In the genomic region with DNA sequence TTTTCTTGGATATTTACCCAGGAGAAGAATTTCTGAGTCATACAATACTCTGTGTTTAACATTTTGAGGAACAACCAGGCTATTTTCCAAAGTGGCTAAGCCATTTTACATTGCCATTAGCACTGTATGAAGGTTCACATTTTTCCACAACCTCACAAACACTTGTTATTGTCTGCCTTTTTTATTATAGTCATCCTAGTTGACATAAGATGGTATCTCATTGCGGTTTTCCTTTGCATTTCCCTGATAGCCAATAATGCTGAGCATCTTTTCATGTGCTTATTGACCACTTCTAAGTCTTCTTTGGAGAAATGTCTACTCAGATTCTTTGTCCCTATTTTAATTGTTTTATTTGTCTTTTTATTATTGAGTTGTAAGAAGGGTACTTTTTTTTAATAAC, we compare ENCODE assay signal across 1 cellular context.
TF ChIP-seq lines count a peak whose summit lies in the region.

No MANE protein-coding gene starts in this region.

TF ChIP-seq in GM23338, 12 proteins besides CTCF, POLR2A, EP300 and RAD21 (continued from another document):
- TF ChIP-seq, protein P1, sequence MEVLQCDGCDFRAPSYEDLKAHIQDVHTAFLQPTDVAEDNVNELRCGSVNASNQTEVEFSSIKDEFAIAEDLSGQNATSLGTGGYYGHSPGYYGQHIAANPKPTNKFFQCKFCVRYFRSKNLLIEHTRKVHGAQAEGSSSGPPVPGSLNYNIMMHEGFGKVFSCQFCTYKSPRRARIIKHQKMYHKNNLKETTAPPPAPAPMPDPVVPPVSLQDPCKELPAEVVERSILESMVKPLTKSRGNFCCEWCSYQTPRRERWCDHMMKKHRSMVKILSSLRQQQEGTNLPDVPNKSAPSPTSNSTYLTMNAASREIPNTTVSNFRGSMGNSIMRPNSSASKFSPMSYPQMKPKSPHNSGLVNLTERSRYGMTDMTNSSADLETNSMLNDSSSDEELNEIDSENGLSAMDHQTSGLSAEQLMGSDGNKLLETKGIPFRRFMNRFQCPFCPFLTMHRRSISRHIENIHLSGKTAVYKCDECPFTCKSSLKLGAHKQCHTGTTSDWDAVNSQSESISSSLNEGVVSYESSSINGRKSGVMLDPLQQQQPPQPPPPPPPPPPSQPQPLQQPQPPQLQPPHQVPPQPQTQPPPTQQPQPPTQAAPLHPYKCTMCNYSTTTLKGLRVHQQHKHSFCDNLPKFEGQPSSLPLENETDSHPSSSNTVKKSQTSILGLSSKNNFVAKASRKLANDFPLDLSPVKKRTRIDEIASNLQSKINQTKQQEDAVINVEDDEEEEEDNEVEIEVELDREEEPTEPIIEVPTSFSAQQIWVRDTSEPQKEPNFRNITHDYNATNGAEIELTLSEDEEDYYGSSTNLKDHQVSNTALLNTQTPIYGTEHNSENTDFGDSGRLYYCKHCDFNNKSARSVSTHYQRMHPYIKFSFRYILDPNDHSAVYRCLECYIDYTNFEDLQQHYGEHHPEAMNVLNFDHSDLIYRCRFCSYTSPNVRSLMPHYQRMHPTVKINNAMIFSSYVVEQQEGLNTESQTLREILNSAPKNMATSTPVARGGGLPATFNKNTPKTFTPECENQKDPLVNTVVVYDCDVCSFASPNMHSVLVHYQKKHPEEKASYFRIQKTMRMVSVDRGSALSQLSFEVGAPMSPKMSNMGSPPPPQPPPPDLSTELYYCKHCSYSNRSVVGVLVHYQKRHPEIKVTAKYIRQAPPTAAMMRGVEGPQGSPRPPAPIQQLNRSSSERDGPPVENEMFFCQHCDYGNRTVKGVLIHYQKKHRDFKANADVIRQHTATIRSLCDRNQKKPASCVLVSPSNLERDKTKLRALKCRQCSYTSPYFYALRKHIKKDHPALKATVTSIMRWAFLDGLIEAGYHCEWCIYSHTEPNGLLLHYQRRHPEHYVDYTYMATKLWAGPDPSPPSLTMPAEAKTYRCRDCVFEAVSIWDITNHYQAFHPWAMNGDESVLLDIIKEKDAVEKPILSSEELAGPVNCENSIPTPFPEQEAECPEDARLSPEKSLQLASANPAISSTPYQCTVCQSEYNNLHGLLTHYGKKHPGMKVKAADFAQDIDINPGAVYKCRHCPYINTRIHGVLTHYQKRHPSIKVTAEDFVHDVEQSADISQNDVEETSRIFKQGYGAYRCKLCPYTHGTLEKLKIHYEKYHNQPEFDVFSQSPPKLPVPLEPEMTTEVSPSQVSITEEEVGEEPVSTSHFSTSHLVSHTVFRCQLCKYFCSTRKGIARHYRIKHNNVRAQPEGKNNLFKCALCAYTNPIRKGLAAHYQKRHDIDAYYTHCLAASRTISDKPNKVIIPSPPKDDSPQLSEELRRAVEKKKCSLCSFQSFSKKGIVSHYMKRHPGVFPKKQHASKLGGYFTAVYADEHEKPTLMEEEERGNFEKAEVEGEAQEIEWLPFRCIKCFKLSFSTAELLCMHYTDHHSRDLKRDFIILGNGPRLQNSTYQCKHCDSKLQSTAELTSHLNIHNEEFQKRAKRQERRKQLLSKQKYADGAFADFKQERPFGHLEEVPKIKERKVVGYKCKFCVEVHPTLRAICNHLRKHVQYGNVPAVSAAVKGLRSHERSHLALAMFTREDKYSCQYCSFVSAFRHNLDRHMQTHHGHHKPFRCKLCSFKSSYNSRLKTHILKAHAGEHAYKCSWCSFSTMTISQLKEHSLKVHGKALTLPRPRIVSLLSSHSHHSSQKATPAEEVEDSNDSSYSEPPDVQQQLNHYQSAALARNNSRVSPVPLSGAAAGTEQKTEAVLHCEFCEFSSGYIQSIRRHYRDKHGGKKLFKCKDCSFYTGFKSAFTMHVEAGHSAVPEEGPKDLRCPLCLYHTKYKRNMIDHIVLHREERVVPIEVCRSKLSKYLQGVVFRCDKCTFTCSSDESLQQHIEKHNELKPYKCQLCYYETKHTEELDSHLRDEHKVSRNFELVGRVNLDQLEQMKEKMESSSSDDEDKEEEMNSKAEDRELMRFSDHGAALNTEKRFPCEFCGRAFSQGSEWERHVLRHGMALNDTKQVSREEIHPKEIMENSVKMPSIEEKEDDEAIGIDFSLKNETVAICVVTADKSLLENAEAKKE (CRISPR knock-in tag; IDR thresholded peaks at IDR 0.05): no peak
- TF ChIP-seq STAT1 (IDR thresholded peaks at IDR 0.05; ENCODE audit: unreplicated experiment): no peak
- TF ChIP-seq POLR2AphosphoS5 (IDR thresholded peaks at IDR 0.05; ENCODE audit: low read depth): no peak
- TF ChIP-seq, protein P2, sequence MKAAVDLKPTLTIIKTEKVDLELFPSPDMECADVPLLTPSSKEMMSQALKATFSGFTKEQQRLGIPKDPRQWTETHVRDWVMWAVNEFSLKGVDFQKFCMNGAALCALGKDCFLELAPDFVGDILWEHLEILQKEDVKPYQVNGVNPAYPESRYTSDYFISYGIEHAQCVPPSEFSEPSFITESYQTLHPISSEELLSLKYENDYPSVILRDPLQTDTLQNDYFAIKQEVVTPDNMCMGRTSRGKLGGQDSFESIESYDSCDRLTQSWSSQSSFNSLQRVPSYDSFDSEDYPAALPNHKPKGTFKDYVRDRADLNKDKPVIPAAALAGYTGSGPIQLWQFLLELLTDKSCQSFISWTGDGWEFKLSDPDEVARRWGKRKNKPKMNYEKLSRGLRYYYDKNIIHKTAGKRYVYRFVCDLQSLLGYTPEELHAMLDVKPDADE (IDR thresholded peaks at IDR 0.05): no peak
- no peak for TF ChIP-seq JUNB (IDR thresholded peaks at IDR 0.05; ENCODE audit: unreplicated experiment)
- TF ChIP-seq NANOG (IDR thresholded peaks at IDR 0.05; ENCODE audit: borderline replicate concordance): no peak
TF ChIP-seq in GM23338: peak in this region for 0.
